ENCODE assay signal across 19 cellular contexts in genomic region chr12:29223431-29223830, GRCh38.
DNase-seq lines count a peak whose midpoint lies in the region; ATAC-seq and TF ChIP-seq lines count a peak whose summit lies in the region.
"Had no signal": no experiment of that assay in that cellular context is flagged by ENCODE, and none has a peak within 500 bp of the region (broad histone marks: within the 10 kb centered on the region; RNA-seq: fewer than 3 reads in every experiment).

No MANE protein-coding gene starts in this region.

- H3K36me3 ChIP-seq in GM23248 (ENCODE audit: low read depth) (no peaks in the 10 kb centered on the region), adipocyte (ENCODE audit: control insufficient read depth, insufficient read depth, low read length, severe bottlenecking) (no peaks in the 10 kb centered on the region), ovary (no peaks in the 10 kb centered on the region)

- 56 to 75% methylated on average over 2 of the region's 2 CpGs for WGBS in GM23248 (ENCODE audit: low coverage in 1 of 2, low lambda C conversion rate in 2 of 2, missing lambda C conversion rate in 2 of 2), 2 experiments
- 72 to 90% (median 78%) methylated on average over 2 of the region's 2 CpGs for WGBS in ovary, 3 donors

- H4K20me1 ChIP-seq in GM23248 (ENCODE audit: insufficient read depth), result no peaks in the 10 kb centered on the region

- intact Hi-C loops in ovary (cut with DNase I), result no loop called here

- no peak overlapping the region for H3K4me3 Mint-ChIP-seq in osteocyte (ENCODE audit: unreplicated experiment)
- H3K4me3 Mint-ChIP-seq: CD4-positive, CD25-positive, alpha-beta regulatory T cell; IgD-negative memory B cell had no signal

- no peak for TF ChIP-seq CTCF in NB4 (IDR thresholded peaks at IDR 0.05; ENCODE audit: low read depth, low read length)
- no peak for TF ChIP-seq CTCF in osteocyte (IDR thresholded peaks at IDR 0.05)
- no peak for TF ChIP-seq CTCF in ovary (IDR thresholded peaks at IDR 0.05)

- peaks cover 10% of the 10 kb centered on the region for H3K4me1 ChIP-seq in GM23248 (ENCODE audit: insufficient read depth)
- H3K4me1 ChIP-seq in adipocyte (ENCODE audit: control insufficient read depth, insufficient read depth, low read length), result peaks cover 24% of the 10 kb centered on the region
- H3K4me1 ChIP-seq in ovary (ENCODE audit: insufficient read depth), result no peaks in the 10 kb centered on the region

- TF ChIP-seq EP300 in ovary (IDR thresholded peaks at IDR 0.05), result no peak

- H3K27ac ChIP-seq in GM23248 (no peak overlapping the region), ovary (no peak overlapping the region)

- H3K27me3 Mint-ChIP-seq in osteocyte (ENCODE audit: unreplicated experiment), result no peaks in the 10 kb centered on the region
- H3K27me3 Mint-ChIP-seq: CD4-positive, CD25-positive, alpha-beta regulatory T cell; IgD-negative memory B cell had no signal

- H3K36me3 Mint-ChIP-seq in osteocyte (ENCODE audit: unreplicated experiment), result peaks cover 6% of the 10 kb centered on the region
- H3K36me3 Mint-ChIP-seq: CD4-positive, CD25-positive, alpha-beta regulatory T cell had no signal

- H3K4me3 ChIP-seq in GM23248 (no peak overlapping the region), NB4 (ENCODE audit: low read depth, low read length) (peak overlapping the region; percentile 1), adipocyte (ENCODE audit: low read length) (peak overlapping the region; percentile 65), ovary (no peak overlapping the region)

- H3K9me3 ChIP-seq in GM23248 (ENCODE audit: low read depth), result no peaks in the 10 kb centered on the region
- H3K9me3 ChIP-seq in adipocyte (ENCODE audit: control insufficient read depth, low read length), result no peaks in the 10 kb centered on the region
- no peaks in the 10 kb centered on the region for H3K9me3 ChIP-seq in ovary
- H3K9me3 ChIP-seq: Caco-2 had no signal

- no peak overlapping the region for H2AFZ ChIP-seq in GM23248

- TF ChIP-seq POLR2A in NB4 (IDR thresholded peaks at IDR 0.05; ENCODE audit: extremely low read depth, insufficient read length) (no peak), ovary (IDR thresholded peaks at IDR 0.05) (no peak)

- peaks cover 11% of the 10 kb centered on the region for H3K9me3 Mint-ChIP-seq in osteocyte (ENCODE audit: unreplicated experiment)

- no peak for ATAC-seq in HG02870 (IDR thresholded peaks at IDR 0.05; ENCODE audit: unreplicated experiment)

- H3K4me2 ChIP-seq in GM23248 (ENCODE audit: unreplicated experiment), result no peak overlapping the region

- no peak overlapping the region for H3K9ac ChIP-seq in GM23248
- peak overlapping the region; percentile 54 for H3K9ac ChIP-seq in adipocyte (ENCODE audit: low read length)

- in situ Hi-C loops in GM23248 (cut with MboI), result no loop called here

- no peaks in the 10 kb centered on the region for H3K79me2 ChIP-seq in GM23248 (ENCODE audit: insufficient read depth)

- H3K27me3 ChIP-seq in GM23248 (replicated peaks; ENCODE audit: insufficient read depth) (no peaks in the 10 kb centered on the region), adipocyte (replicated peaks; ENCODE audit: control insufficient read depth, insufficient read depth, low read length) (no peaks in the 10 kb centered on the region), ovary (no peaks in the 10 kb centered on the region)

- H3F3A ChIP-seq in GM23248 (ENCODE audit: insufficient read depth), result no peaks in the 10 kb centered on the region

- DNase-seq in GM23248 (peak; percentile 20), NB4 (ENCODE audit: low read depth) (peak; percentile 84), adipocyte (ENCODE audit: low read depth) (peak; percentile 47), osteocyte (ENCODE audit: extremely low spot score, unreplicated experiment) (no peak), anterior cingulate cortex (lab: John Stamatoyannopoulos, UW) (no peak), ovary (no peak)
- DNase-seq: ACHN; Caco-2; CD4-positive, CD25-positive, alpha-beta regulatory T cell; DMS153; NCI-H1048; NCI-H1436 treated with DMSO at 0.1 percent for 48 hours; NCI-H2029 treated with DMSO at 0.1 percent for 48 hours; NCI-H2171 treated with DMSO at 0.1 percent for 48 hours; NCI-H748 treated with DMSO at 0.1 percent for 48 hours; Right ventricle myocardium superior; SW 1271 had no signal

- H3K27ac Mint-ChIP-seq in osteocyte (ENCODE audit: unreplicated experiment), result peak overlapping the region; percentile 63
- H3K27ac Mint-ChIP-seq: IgD-negative memory B cell had no signal

- H3K9me2 ChIP-seq in GM23248 (ENCODE audit: insufficient read depth), result no peaks in the 10 kb centered on the region

- peaks cover 63% of the 10 kb centered on the region for H3K4me1 Mint-ChIP-seq in osteocyte (ENCODE audit: unreplicated experiment)
- H3K4me1 Mint-ChIP-seq: IgD-negative memory B cell had no signal

Comparison
In these comparisons a context has a peak if more than half of its experiments do, and no peak if none do; other contexts are left out.
1. DNase-seq: peak in GM23248 (single experiment), NB4 (single experiment) and adipocyte (single experiment); none in osteocyte (single experiment), anterior cingulate cortex (0 of 58) and ovary (0 of 5).
2. H3K4me3 ChIP-seq: peak in NB4 (single experiment) and adipocyte (single experiment); none in GM23248 (single experiment) and ovary (single experiment).